Comparison of ENCODE assay signal across 1 cellular context in the genomic region with DNA sequence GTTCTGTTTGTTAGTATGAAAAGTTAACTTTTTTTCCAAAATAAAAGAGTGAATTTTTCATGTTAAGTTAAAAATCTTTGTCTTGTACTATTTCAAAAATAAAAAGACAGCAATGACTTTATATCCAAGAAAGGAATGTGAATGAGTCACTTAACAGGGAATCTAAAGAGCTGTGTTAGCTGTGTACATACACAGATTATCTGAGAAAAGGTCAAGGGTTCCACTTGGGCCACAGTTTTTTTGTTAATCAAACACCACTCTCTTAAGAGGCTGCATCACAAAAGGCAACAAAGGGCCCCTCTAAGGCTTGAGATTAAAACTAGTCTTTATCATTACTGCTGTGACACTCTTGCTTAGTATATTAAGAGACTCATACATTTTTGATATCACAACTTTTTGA.
A peak's percentile ranks its signal among the peaks of the same experiment; 100 is the strongest.
TF ChIP-seq lines count a peak whose summit lies in the region.

No MANE protein-coding gene starts in this region.

TF ChIP-seq in SK-N-SH, 30 proteins besides CTCF, POLR2A, EP300 and RAD21 (continued from another document):
- TF ChIP-seq, protein P1, sequence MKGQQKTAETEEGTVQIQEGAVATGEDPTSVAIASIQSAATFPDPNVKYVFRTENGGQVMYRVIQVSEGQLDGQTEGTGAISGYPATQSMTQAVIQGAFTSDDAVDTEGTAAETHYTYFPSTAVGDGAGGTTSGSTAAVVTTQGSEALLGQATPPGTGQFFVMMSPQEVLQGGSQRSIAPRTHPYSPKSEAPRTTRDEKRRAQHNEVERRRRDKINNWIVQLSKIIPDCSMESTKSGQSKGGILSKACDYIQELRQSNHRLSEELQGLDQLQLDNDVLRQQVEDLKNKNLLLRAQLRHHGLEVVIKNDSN (IDR thresholded peaks at IDR 0.05; ENCODE audit: borderline replicate concordance, low read depth): no peak
- TF ChIP-seq, protein P2, sequence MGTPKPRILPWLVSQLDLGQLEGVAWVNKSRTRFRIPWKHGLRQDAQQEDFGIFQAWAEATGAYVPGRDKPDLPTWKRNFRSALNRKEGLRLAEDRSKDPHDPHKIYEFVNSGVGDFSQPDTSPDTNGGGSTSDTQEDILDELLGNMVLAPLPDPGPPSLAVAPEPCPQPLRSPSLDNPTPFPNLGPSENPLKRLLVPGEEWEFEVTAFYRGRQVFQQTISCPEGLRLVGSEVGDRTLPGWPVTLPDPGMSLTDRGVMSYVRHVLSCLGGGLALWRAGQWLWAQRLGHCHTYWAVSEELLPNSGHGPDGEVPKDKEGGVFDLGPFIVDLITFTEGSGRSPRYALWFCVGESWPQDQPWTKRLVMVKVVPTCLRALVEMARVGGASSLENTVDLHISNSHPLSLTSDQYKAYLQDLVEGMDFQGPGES (IDR thresholded peaks at IDR 0.05; ENCODE audit: low read depth, low read length): no peak
- TF ChIP-seq, protein P3, sequence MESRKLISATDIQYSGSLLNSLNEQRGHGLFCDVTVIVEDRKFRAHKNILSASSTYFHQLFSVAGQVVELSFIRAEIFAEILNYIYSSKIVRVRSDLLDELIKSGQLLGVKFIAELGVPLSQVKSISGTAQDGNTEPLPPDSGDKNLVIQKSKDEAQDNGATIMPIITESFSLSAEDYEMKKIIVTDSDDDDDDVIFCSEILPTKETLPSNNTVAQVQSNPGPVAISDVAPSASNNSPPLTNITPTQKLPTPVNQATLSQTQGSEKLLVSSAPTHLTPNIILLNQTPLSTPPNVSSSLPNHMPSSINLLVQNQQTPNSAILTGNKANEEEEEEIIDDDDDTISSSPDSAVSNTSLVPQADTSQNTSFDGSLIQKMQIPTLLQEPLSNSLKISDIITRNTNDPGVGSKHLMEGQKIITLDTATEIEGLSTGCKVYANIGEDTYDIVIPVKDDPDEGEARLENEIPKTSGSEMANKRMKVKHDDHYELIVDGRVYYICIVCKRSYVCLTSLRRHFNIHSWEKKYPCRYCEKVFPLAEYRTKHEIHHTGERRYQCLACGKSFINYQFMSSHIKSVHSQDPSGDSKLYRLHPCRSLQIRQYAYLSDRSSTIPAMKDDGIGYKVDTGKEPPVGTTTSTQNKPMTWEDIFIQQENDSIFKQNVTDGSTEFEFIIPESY (IDR thresholded peaks at IDR 0.05; ENCODE audit: borderline replicate concordance, low read depth): no peak
- TF ChIP-seq SMC3 (IDR thresholded peaks at IDR 0.05; ENCODE audit: low read depth, low read length) (no peak), SIN3A (IDR thresholded peaks at IDR 0.05; ENCODE audit: borderline replicate concordance, low read depth, low read length) (no peak), ELF1 (IDR thresholded peaks at IDR 0.05) (no peak), GATA2 (CRISPR knock-in tag; IDR thresholded peaks at IDR 0.05) (no peak), TCF12 (IDR thresholded peaks at IDR 0.05) (peak; percentile 29; the same call in 1 of the 2 replicates), POLR2AphosphoS5 (IDR thresholded peaks at IDR 0.05; ENCODE audit: low read depth, low read length) (no peak), EZH2phosphoT487 (IDR thresholded peaks at IDR 0.05; ENCODE audit: borderline replicate concordance, low read depth) (no peak), RXRA (IDR thresholded peaks at IDR 0.05; ENCODE audit: borderline replicate concordance, low read depth) (0 out of 2 replicates have a peak, but pooled peaks have one; percentile 28), NRF1 (IDR thresholded peaks at IDR 0.05; ENCODE audit: low read depth, low read length) (no peak), GABPA (IDR thresholded peaks at IDR 0.05; ENCODE audit: low read depth) (no peak), FOXJ3 (CRISPR knock-in tag; IDR thresholded peaks at IDR 0.05) (no peak), FOSL2 (IDR thresholded peaks at IDR 0.05; ENCODE audit: borderline replicate concordance, low read depth) (peak; percentile 73)
- TF ChIP-seq, protein P4, sequence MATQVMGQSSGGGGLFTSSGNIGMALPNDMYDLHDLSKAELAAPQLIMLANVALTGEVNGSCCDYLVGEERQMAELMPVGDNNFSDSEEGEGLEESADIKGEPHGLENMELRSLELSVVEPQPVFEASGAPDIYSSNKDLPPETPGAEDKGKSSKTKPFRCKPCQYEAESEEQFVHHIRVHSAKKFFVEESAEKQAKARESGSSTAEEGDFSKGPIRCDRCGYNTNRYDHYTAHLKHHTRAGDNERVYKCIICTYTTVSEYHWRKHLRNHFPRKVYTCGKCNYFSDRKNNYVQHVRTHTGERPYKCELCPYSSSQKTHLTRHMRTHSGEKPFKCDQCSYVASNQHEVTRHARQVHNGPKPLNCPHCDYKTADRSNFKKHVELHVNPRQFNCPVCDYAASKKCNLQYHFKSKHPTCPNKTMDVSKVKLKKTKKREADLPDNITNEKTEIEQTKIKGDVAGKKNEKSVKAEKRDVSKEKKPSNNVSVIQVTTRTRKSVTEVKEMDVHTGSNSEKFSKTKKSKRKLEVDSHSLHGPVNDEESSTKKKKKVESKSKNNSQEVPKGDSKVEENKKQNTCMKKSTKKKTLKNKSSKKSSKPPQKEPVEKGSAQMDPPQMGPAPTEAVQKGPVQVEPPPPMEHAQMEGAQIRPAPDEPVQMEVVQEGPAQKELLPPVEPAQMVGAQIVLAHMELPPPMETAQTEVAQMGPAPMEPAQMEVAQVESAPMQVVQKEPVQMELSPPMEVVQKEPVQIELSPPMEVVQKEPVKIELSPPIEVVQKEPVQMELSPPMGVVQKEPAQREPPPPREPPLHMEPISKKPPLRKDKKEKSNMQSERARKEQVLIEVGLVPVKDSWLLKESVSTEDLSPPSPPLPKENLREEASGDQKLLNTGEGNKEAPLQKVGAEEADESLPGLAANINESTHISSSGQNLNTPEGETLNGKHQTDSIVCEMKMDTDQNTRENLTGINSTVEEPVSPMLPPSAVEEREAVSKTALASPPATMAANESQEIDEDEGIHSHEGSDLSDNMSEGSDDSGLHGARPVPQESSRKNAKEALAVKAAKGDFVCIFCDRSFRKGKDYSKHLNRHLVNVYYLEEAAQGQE (IDR thresholded peaks at IDR 0.05; ENCODE audit: low read depth, low read length): no peak
- TF ChIP-seq, protein P5, sequence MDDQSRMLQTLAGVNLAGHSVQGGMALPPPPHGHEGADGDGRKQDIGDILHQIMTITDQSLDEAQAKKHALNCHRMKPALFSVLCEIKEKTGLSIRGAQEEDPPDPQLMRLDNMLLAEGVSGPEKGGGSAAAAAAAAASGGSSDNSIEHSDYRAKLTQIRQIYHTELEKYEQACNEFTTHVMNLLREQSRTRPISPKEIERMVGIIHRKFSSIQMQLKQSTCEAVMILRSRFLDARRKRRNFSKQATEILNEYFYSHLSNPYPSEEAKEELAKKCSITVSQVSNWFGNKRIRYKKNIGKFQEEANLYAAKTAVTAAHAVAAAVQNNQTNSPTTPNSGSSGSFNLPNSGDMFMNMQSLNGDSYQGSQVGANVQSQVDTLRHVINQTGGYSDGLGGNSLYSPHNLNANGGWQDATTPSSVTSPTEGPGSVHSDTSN (IDR thresholded peaks at IDR 0.05): no peak
- TF ChIP-seq, protein P6, sequence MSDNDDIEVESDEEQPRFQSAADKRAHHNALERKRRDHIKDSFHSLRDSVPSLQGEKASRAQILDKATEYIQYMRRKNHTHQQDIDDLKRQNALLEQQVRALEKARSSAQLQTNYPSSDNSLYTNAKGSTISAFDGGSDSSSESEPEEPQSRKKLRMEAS (IDR thresholded peaks at IDR 0.05; ENCODE audit: low read depth): no peak
